In the genomic region with DNA sequence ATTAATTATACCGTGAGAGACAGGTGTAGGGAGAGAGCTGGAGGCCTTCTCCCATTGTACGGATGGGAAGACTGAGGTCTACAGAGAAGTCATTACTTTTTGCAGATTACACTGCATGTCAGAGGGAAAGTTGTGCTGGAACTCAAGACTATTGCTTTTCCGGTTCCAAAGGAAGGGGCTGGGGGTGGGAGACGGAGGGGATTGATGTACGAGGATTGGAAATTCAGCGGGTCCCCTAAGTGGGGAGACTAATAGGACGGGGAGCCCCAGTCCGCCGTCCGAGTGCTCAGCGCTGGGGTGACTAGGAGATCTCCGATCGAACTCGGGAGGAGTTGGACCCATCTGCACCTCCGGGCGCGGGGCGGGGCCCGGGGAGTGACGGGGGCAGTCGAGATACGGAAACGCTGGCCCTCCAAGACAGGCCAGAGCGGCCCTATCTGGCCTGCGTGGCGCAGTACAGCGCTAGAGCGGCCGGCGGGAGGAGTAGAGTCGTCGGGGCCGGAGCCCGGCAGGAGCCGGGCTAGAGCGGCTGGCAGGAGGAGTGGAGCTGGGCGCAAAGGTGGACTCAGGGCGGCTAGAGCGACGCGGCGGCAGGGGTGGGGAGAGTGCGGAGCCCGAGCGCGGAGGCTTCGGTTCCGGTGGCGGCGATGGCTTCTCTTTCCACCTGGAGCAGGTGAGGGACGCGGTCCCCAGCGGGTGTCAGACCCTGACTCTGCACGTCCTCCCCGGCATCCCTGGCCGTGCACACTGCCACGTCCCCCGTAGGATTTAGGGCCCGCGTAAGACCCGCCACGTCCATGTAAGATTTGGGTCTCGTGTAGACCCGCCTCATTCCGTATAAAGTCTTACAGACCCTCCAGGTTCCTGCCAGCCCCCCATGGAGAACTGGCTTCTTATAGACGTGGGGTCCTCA, we compare ENCODE assay signal across 8 cellular contexts. TPM values are rescaled to one million over a fixed set of nuclear protein-coding genes. Genes with fewer than 3 reads are reported as not detected.
DNase-seq lines count a peak whose midpoint lies in the region; ATAC-seq and TF ChIP-seq lines count a peak whose summit lies in the region.

No MANE protein-coding gene starts in this region.

- peak overlapping the region; percentile 97 for H3K4me3 Mint-ChIP-seq in type B pancreatic cell

- no peaks in the 10 kb centered on the region for H3K36me3 Mint-ChIP-seq in type B pancreatic cell

- no peaks in the 10 kb centered on the region for H3K9me3 ChIP-seq in adipocyte (ENCODE audit: control insufficient read depth, low read length)

- peaks cover 3% of the 10 kb centered on the region for H3K36me3 ChIP-seq in adipocyte (ENCODE audit: control insufficient read depth, insufficient read depth, low read length, severe bottlenecking)

- peak; percentile 75 for ATAC-seq in HG02678 (IDR thresholded peaks at IDR 0.05; ENCODE audit: unreplicated experiment)

- H3K27me3 ChIP-seq in adipocyte (replicated peaks; ENCODE audit: control insufficient read depth, insufficient read depth, low read length): no peaks in the 10 kb centered on the region

- H3K4me3 ChIP-seq in adipocyte (ENCODE audit: low read length): peak overlapping the region; percentile 99

- H3K9ac ChIP-seq in adipocyte (ENCODE audit: low read length): peak overlapping the region; percentile 96

- peak overlapping the region; percentile 90 for H3K27ac Mint-ChIP-seq in type B pancreatic cell

- intact Hi-C loops in cardiac septum (cut with DNase I): loop anchor here (2.0 to 5.0 kb wide), 2 partner anchors 23 to 73 kb away; a partner anchor contains a TSS

- H3K4me1 ChIP-seq in adipocyte (ENCODE audit: control insufficient read depth, insufficient read depth, low read length): peaks cover 17% of the 10 kb centered on the region

- peaks cover 30% of the 10 kb centered on the region for H3K27me3 Mint-ChIP-seq in type B pancreatic cell

- peaks cover 22% of the 10 kb centered on the region for H3K4me1 Mint-ChIP-seq in type B pancreatic cell (ENCODE audit: unreplicated experiment)

- H3K9me3 Mint-ChIP-seq in type B pancreatic cell: no peaks in the 10 kb centered on the region

- 0 out of 2 replicates have a peak, but pooled peaks have one; percentile 12 for TF ChIP-seq CTCF in GM12874 (IDR thresholded peaks at IDR 0.05; ENCODE audit: insufficient read depth, low read depth, low read length)
- peak; percentile 22 for TF ChIP-seq CTCF in type B pancreatic cell (conservative IDR thresholded peaks at IDR 0.05)

- DNase-seq in NCI-H128 (lab: John Stamatoyannopoulos, UW; ENCODE audit: unreplicated experiment) (peak; percentile 95), SW 1271 (lab: John Stamatoyannopoulos, UW) (peak; percentile 89 to 94), adipocyte (ENCODE audit: low read depth) (peak; percentile 98), cardiac septum (ENCODE audit: low spot score) (peak; percentile 96), pons (ENCODE audit: low spot score) (peak; percentile 95), type B pancreatic cell (ENCODE audit: extremely low spot score, unreplicated experiment) (peak; percentile 96)

RNA-seq across cellular contexts. Expression of a gene that starts 1.1 kb away (rescaled TPM):
- 37.9 TPM for total RNA-seq in cardiac septum
- 51.7 and 58.9 TPM in 2 replicates for total RNA-seq in type B pancreatic cell (ENCODE audit: low replicate concordance)

RNA-seq across cellular contexts. Expression of a gene that starts 7.0 kb away (rescaled TPM):
- total RNA-seq in cardiac septum (not detected), type B pancreatic cell (ENCODE audit: low replicate concordance) (0.48 and 0.52 TPM in 2 replicates)

RNA-seq across cellular contexts. Expression of a gene that starts 24.0 kb away (rescaled TPM):
- total RNA-seq in cardiac septum (548 TPM), type B pancreatic cell (ENCODE audit: low replicate concordance) (3,159 and 4,081 TPM in 2 replicates)

RNA-seq across cellular contexts. Expression of a gene that starts 39.2 kb away (rescaled TPM):
- total RNA-seq in cardiac septum: not detected
- total RNA-seq in type B pancreatic cell (ENCODE audit: low replicate concordance): not detected in 2 replicates

RNA-seq across cellular contexts. Expression of a gene that starts 39.6 kb away (rescaled TPM):
- not detected for total RNA-seq in cardiac septum
- total RNA-seq in type B pancreatic cell (ENCODE audit: low replicate concordance): not detected in 2 replicates

Comparison
In these comparisons a context has a peak if more than half of its experiments do, and no peak if none do; other contexts are left out.
1. Peak in every context shown above with its lines: DNase-seq, ATAC-seq and H3K4me3 ChIP-seq.